Comparison of ENCODE assay signal across 35 cellular contexts in the genomic region with DNA sequence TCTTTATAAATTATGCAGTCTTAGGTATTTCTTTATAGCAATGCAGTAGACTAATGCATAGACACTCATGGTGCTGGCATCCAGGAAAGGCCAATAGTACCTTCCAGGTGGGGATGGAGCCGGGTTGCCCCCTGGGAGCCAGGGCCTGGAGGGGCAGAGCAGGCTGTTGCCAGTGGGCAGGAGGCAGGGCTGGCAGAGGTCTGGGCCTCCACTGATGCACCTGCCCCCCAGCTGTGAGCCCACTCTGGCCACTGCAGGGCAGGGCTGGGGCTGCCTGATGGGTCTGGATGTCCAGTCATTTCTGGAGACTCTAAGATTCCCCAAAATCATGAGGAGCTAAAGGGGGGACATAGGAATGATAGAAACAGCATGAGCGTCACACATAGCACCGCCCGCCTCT.
"Had no signal": no experiment of that assay in that cellular context is flagged by ENCODE, and none has a peak within 500 bp of the region (broad histone marks: within the 10 kb centered on the region; RNA-seq: fewer than 3 reads in every experiment).

No MANE protein-coding gene starts in this region.

- H3K27me3 ChIP-seq: body of pancreas had no signal

- H3K27ac Mint-ChIP-seq: activated B cell treated with CpG ODN at 0.5 μM for 24 hours; activated CD4-positive, alpha-beta memory T cell treated with anti-CD3 and anti-CD28 coated beads for 36 hours; activated CD4-positive, alpha-beta T cell treated with anti-CD3 and anti-CD28 coated beads, Interleukin-2, amount 10 ng/mL, durations not matched to agents 24 days and 14 days; activated CD8-positive, alpha-beta T cell treated with anti-CD3 and anti-CD28 coated beads for 36 hours; activated naive CD4-positive, alpha-beta T cell treated with anti-CD3 and anti-CD28 coated beads for 36 hours; activated naive CD4-positive, alpha-beta T cell treated with anti-CD3 and anti-CD28 coated beads, Interleukin-2, amount 50 U/mL, for 72 hours; activated naive CD8-positive, alpha-beta T cell treated with anti-CD3 and anti-CD28 coated beads for 36 hours; activated T-cell treated with anti-CD3 and anti-CD28 coated beads, Interleukin-2, amount 50 U/mL, for 72 hours; activated T-helper 1 cell treated with anti-CD3 and anti-CD28 coated beads, Interleukin-12 subunit alpha, Interleukin-12 subunit beta, Interleukin-2, Interleukin-4 antibody, amounts not matched to agents 30 ng/mL and 10 ng/mL and 1 ng/mL, durations not matched to agents 14 hours and 24 hours and 36 hours; activated T-helper 17 cell treated with anti-CD3 and anti-CD28 coated beads, Interleukin-2, amount 50 U/mL, for 72 hours; T-helper 1 cell treated with Interleukin-12 subunit alpha and Interleukin-12 subunit beta and Interleukin-4 antibody, amounts not matched to agents 30 μg/mL and 1 μg/mL, for 36 hours; T-helper 2 cell treated with Interferon-gamma antibody and Interleukin-4, amounts not matched to agents 5 μg/mL and 100 μg/mL, for 36 hours had no signal

- H3K36me3 Mint-ChIP-seq: activated CD4-positive, alpha-beta memory T cell treated with anti-CD3 and anti-CD28 coated beads for 36 hours had no signal

- H3K4me1 ChIP-seq: adrenal gland, body of pancreas, breast epithelium had no signal

- H3K36me3 ChIP-seq: adrenal gland, brain microvascular endothelial cell, breast epithelium had no signal

- H3K27me3 Mint-ChIP-seq: activated CD4-positive, alpha-beta T cell treated with anti-CD3 and anti-CD28 coated beads, Interleukin-2, amount 10 ng/mL, durations not matched to agents 24 days and 14 days had no signal

- H3K4me1 Mint-ChIP-seq: activated B cell treated with CpG ODN at 0.5 μM for 24 hours; activated CD4-positive, alpha-beta T cell treated with anti-CD3 and anti-CD28 coated beads, Interleukin-2, amount 10 ng/mL, durations not matched to agents 24 days and 14 days; activated naive CD8-positive, alpha-beta T cell treated with anti-CD3 and anti-CD28 coated beads for 36 hours; activated T-helper 17 cell treated with anti-CD3 and anti-CD28 coated beads, Interleukin-2, amount 50 U/mL, for 72 hours had no signal

- DNase-seq: activated B cell treated with CpG ODN at 0.5 μM for 24 hours; activated CD4-positive, alpha-beta memory T cell treated with anti-CD3 and anti-CD28 coated beads for 36 hours; activated CD4-positive, alpha-beta T cell treated with anti-CD3 and anti-CD28 coated beads for 4 hours; activated CD4-positive, alpha-beta T cell treated with anti-CD3 and anti-CD28 coated beads, Interleukin-2, amount 10 ng/mL, durations not matched to agents 24 days and 14 days; activated CD4-positive, alpha-beta T cell treated with anti-CD3 and anti-CD28 coated beads, Interleukin-2, amount 50 U/mL, for 1 hour; activated CD4-positive, alpha-beta T cell treated with anti-CD3 and anti-CD28 coated beads, Interleukin-2, amount 50 U/mL, for 4 hours; activated CD4-positive, CD25-positive, alpha-beta regulatory T cell treated with anti-CD3 and anti-CD28 coated beads, Interleukin-2, amount 50 U/mL, for 72 hours; activated CD8-positive, alpha-beta memory T cell treated with anti-CD3 and anti-CD28 coated beads, Interleukin-2, amount 50 U/mL, for 4 hours; activated CD8-positive, alpha-beta T cell treated with anti-CD3 and anti-CD28 coated beads for 36 hours; activated effector memory CD4-positive, alpha-beta T cell treated with anti-CD3 and anti-CD28 coated beads, Interleukin-2, amount 50 U/mL, for 16 hours; activated gamma-delta T cell treated with Interleukin-2 at 50 U/mL for 16 hours; activated naive CD4-positive, alpha-beta T cell; activated naive CD4-positive, alpha-beta T cell treated with anti-CD3 and anti-CD28 coated beads for 36 hours; activated naive CD4-positive, alpha-beta T cell treated with anti-CD3 and anti-CD28 coated beads, Interleukin-2, amount 50 U/mL, for 16 hours; activated naive CD8-positive, alpha-beta T cell treated with anti-CD3 and anti-CD28 coated beads for 36 hours; activated T-cell treated with anti-CD3 and anti-CD28 coated beads for 4 hours; activated T-cell treated with anti-CD3 and anti-CD28 coated beads, Interleukin-2, amount 50 U/mL, for 1 hour; activated T-cell treated with anti-CD3 and anti-CD28 coated beads, Interleukin-2, amount 50 U/mL, for 4 hours; activated T-cell treated with anti-CD3 and anti-CD28 coated beads, Interleukin-2, amount 50 U/mL, for 72 hours; adrenal gland; amniotic stem cell; aorta; body of pancreas; brain microvascular endothelial cell; central memory CD4-positive, alpha-beta T cell; T-helper 1 cell; T-helper 2 cell; T-helper 9 cell had no signal

- H3K4me3 ChIP-seq: adrenal gland, body of pancreas, breast epithelium had no signal

- H3K4me3 Mint-ChIP-seq: activated B cell treated with CpG ODN at 0.5 μM for 24 hours; activated CD4-positive, alpha-beta memory T cell treated with anti-CD3 and anti-CD28 coated beads for 36 hours; activated CD4-positive, alpha-beta T cell treated with anti-CD3 and anti-CD28 coated beads, Interleukin-2, amount 10 ng/mL, durations not matched to agents 24 days and 14 days; activated CD8-positive, alpha-beta T cell treated with anti-CD3 and anti-CD28 coated beads for 36 hours; activated naive CD4-positive, alpha-beta T cell treated with anti-CD3 and anti-CD28 coated beads for 36 hours; activated naive CD8-positive, alpha-beta T cell treated with anti-CD3 and anti-CD28 coated beads for 36 hours; activated T-cell treated with anti-CD3 and anti-CD28 coated beads, Interleukin-2, amount 50 U/mL, for 4 hours; activated T-cell treated with anti-CD3 and anti-CD28 coated beads, Interleukin-2, amount 50 U/mL, for 72 hours; activated T-helper 1 cell treated with anti-CD3 and anti-CD28 coated beads, Interleukin-12 subunit alpha, Interleukin-12 subunit beta, Interleukin-2, Interleukin-4 antibody, amounts not matched to agents 30 ng/mL and 10 ng/mL and 1 ng/mL, durations not matched to agents 14 hours and 24 hours and 36 hours; activated T-helper 17 cell treated with anti-CD3 and anti-CD28 coated beads, Interleukin-2, amount 50 U/mL, for 72 hours; T-helper 1 cell treated with Interleukin-12 subunit alpha and Interleukin-12 subunit beta and Interleukin-4 antibody, amounts not matched to agents 30 μg/mL and 1 μg/mL, for 36 hours; T-helper 2 cell treated with Interferon-gamma antibody and Interleukin-4, amounts not matched to agents 5 μg/mL and 100 μg/mL, for 36 hours had no signal

- H3K9me3 Mint-ChIP-seq: activated CD8-positive, alpha-beta T cell treated with anti-CD3 and anti-CD28 coated beads for 36 hours; activated T-cell treated with anti-CD3 and anti-CD28 coated beads, Interleukin-2, amount 50 U/mL, for 4 hours; activated T-helper 17 cell treated with anti-CD3 and anti-CD28 coated beads, Interleukin-2, amount 50 U/mL, for 72 hours had no signal

- H3K27ac ChIP-seq: adrenal gland, body of pancreas, brain microvascular endothelial cell, breast epithelium, VCaP had no signal
